Comparison of ENCODE assay signal across 29 cellular contexts in genomic region chr10:122393288-122393687, GRCh38.
"Had no signal": no experiment of that assay in that cellular context is flagged by ENCODE, and none has a peak within 500 bp of the region (broad histone marks: within the 10 kb centered on the region; RNA-seq: fewer than 3 reads in every experiment).

No MANE protein-coding gene starts in this region.

- H3K4me3 ChIP-seq: SJCRH30, SK-N-MC had no signal

- H3K4me1 ChIP-seq: SJCRH30 had no signal

- ATAC-seq: activated naive CD4-positive, alpha-beta T cell treated with anti-CD3 and anti-CD28 coated beads, Interleukin-2, amount 50 U/mL, for 72 hours; activated T-cell treated with anti-CD3 and anti-CD28 coated beads, Interleukin-2, amount 50 U/mL, for 4 hours; PC-3 had no signal

- DNase-seq: activated CD4-positive, alpha-beta memory T cell treated with anti-CD3 and anti-CD28 coated beads for 36 hours; activated CD4-positive, alpha-beta T cell treated with anti-CD3 and anti-CD28 coated beads, Interleukin-2, amount 10 ng/mL, durations not matched to agents 7 days and 5 days; activated CD8-positive, alpha-beta memory T cell treated with anti-CD3 and anti-CD28 coated beads, Interleukin-2, amount 50 U/mL, for 4 hours; activated gamma-delta T cell treated with Interleukin-2 at 50 U/mL for 16 hours; activated naive CD4-positive, alpha-beta T cell treated with anti-CD3 and anti-CD28 coated beads for 36 hours; activated T-cell treated with anti-CD3 and anti-CD28 coated beads for 4 hours; activated T-cell treated with anti-CD3 and anti-CD28 coated beads, Interleukin-2, amount 50 U/mL, for 4 hours; anterior cingulate cortex; MM.1S; MV-4-11; NCI-H1092; NCI-H1436 treated with DMSO at 0.1 percent for 48 hours; NCI-H1694 treated with DMSO at 0.1 percent for 48 hours; NCI-H2029 treated with DMSO at 0.1 percent for 48 hours; NCI-H2107; NCI-H2171; NCI-H510A; NCI-H526; NCI-H748 treated with DMSO at 0.1 percent for 48 hours; NK-92 treated with Interleukin-12 subunit alpha and Interleukin-12 subunit beta, amount 100 ng/mL, for 24 hours; PC-3; SHP77; SJCRH30 had no signal

- H3K4me3 Mint-ChIP-seq: activated CD4-positive, alpha-beta memory T cell treated with anti-CD3 and anti-CD28 coated beads for 36 hours; activated CD4-positive, alpha-beta T cell treated with anti-CD3 and anti-CD28 coated beads, Interleukin-2, amount 10 ng/mL, durations not matched to agents 7 days and 5 days; activated naive CD4-positive, alpha-beta T cell treated with anti-CD3 and anti-CD28 coated beads for 36 hours; activated T-cell treated with anti-CD3 and anti-CD28 coated beads, Interleukin-2, amount 50 U/mL, for 4 hours; activated T-helper 1 cell treated with anti-CD3 and anti-CD28 coated beads, Interleukin-12 subunit alpha, Interleukin-12 subunit beta, Interleukin-2, Interleukin-4 antibody, amounts not matched to agents 30 ng/mL and 10 ng/mL and 1 ng/mL, durations not matched to agents 14 hours and 24 hours and 36 hours; brain; T-helper 2 cell treated with Interferon-gamma antibody and Interleukin-4, amounts not matched to agents 5 μg/mL and 100 μg/mL, for 36 hours had no signal

- H3K27me3 Mint-ChIP-seq: activated CD4-positive, alpha-beta memory T cell treated with anti-CD3 and anti-CD28 coated beads for 36 hours; activated CD4-positive, alpha-beta T cell treated with anti-CD3 and anti-CD28 coated beads, Interleukin-2, amount 10 ng/mL, durations not matched to agents 7 days and 5 days; brain had no signal

- H3K9me3 ChIP-seq: SJCRH30 had no signal

- H3K9me3 Mint-ChIP-seq: activated CD4-positive, alpha-beta memory T cell treated with anti-CD3 and anti-CD28 coated beads for 36 hours; activated T-cell treated with anti-CD3 and anti-CD28 coated beads, Interleukin-2, amount 50 U/mL, for 4 hours; activated T-helper 1 cell treated with anti-CD3 and anti-CD28 coated beads, Interleukin-12 subunit alpha, Interleukin-12 subunit beta, Interleukin-2, Interleukin-4 antibody, amounts not matched to agents 30 ng/mL and 10 ng/mL and 1 ng/mL, durations not matched to agents 14 hours and 24 hours and 36 hours; T-helper 2 cell treated with Interferon-gamma antibody and Interleukin-4, amounts not matched to agents 5 μg/mL and 100 μg/mL, for 36 hours had no signal

- H3K27me3 ChIP-seq: SJCRH30 had no signal

- H3K27ac ChIP-seq: KMS-11, SJCRH30, SK-N-MC had no signal

- H3K27ac Mint-ChIP-seq: activated CD4-positive, alpha-beta memory T cell treated with anti-CD3 and anti-CD28 coated beads for 36 hours; activated CD4-positive, alpha-beta T cell treated with anti-CD3 and anti-CD28 coated beads, Interleukin-2, amount 10 ng/mL, durations not matched to agents 7 days and 5 days; activated naive CD4-positive, alpha-beta T cell treated with anti-CD3 and anti-CD28 coated beads for 36 hours; activated naive CD4-positive, alpha-beta T cell treated with anti-CD3 and anti-CD28 coated beads, Interleukin-2, amount 50 U/mL, for 72 hours; activated T-helper 1 cell treated with anti-CD3 and anti-CD28 coated beads, Interleukin-12 subunit alpha, Interleukin-12 subunit beta, Interleukin-2, Interleukin-4 antibody, amounts not matched to agents 30 ng/mL and 10 ng/mL and 1 ng/mL, durations not matched to agents 14 hours and 24 hours and 36 hours; brain; T-helper 2 cell treated with Interferon-gamma antibody and Interleukin-4, amounts not matched to agents 5 μg/mL and 100 μg/mL, for 36 hours had no signal
